1 cellular context compared by ENCODE assay signal in genomic region chr17:45784293-45784582, GRCh38.
TF ChIP-seq lines count a peak whose summit lies in the region.

Gene CRHR1 (plus strand): TSS chr17:45784320. CDS start chr17:45784545, 225 bp downstream.

TF ChIP-seq in liver, 16 proteins besides CTCF, POLR2A, EP300 and RAD21 (continued from another document):
- TF ChIP-seq, protein P1, sequence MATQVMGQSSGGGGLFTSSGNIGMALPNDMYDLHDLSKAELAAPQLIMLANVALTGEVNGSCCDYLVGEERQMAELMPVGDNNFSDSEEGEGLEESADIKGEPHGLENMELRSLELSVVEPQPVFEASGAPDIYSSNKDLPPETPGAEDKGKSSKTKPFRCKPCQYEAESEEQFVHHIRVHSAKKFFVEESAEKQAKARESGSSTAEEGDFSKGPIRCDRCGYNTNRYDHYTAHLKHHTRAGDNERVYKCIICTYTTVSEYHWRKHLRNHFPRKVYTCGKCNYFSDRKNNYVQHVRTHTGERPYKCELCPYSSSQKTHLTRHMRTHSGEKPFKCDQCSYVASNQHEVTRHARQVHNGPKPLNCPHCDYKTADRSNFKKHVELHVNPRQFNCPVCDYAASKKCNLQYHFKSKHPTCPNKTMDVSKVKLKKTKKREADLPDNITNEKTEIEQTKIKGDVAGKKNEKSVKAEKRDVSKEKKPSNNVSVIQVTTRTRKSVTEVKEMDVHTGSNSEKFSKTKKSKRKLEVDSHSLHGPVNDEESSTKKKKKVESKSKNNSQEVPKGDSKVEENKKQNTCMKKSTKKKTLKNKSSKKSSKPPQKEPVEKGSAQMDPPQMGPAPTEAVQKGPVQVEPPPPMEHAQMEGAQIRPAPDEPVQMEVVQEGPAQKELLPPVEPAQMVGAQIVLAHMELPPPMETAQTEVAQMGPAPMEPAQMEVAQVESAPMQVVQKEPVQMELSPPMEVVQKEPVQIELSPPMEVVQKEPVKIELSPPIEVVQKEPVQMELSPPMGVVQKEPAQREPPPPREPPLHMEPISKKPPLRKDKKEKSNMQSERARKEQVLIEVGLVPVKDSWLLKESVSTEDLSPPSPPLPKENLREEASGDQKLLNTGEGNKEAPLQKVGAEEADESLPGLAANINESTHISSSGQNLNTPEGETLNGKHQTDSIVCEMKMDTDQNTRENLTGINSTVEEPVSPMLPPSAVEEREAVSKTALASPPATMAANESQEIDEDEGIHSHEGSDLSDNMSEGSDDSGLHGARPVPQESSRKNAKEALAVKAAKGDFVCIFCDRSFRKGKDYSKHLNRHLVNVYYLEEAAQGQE (IDR thresholded peaks at IDR 0.05), result no peak
TF ChIP-seq in liver: peak in this region for 0.
